1 cellular context compared by ENCODE assay signal in genomic region chr1:17010601-17011438, GRCh38.
TF ChIP-seq lines count a peak whose summit lies in the region.

No MANE protein-coding gene starts in this region.

TF ChIP-seq in IMR-90, 13 proteins besides CTCF, POLR2A, EP300 and RAD21 (continued from another document):
- no peak for TF ChIP-seq FOS (IDR thresholded peaks at IDR 0.05; ENCODE audit: low read depth, low read length)
- no peak for TF ChIP-seq RCOR1 (IDR thresholded peaks at IDR 0.05; ENCODE audit: insufficient replicate concordance, low read length)
- TF ChIP-seq MXI1 (IDR thresholded peaks at IDR 0.05; ENCODE audit: borderline replicate concordance, low read depth, low read length): no peak
- TF ChIP-seq BHLHE40 (IDR thresholded peaks at IDR 0.05; ENCODE audit: low read depth, low read length): no peak
- no peak for TF ChIP-seq USF2 (IDR thresholded peaks at IDR 0.05; ENCODE audit: low read depth, low read length)
- TF ChIP-seq NFE2L2 (IDR thresholded peaks at IDR 0.05; ENCODE audit: low read depth, low read length): no peak
- TF ChIP-seq MAZ (IDR thresholded peaks at IDR 0.05; ENCODE audit: borderline replicate concordance, low read depth, low read length): no peak
- no peak for TF ChIP-seq SMC3 (IDR thresholded peaks at IDR 0.05; ENCODE audit: low read depth, low read length)
